ENCODE assay signal across 29 cellular contexts in the genomic region with DNA sequence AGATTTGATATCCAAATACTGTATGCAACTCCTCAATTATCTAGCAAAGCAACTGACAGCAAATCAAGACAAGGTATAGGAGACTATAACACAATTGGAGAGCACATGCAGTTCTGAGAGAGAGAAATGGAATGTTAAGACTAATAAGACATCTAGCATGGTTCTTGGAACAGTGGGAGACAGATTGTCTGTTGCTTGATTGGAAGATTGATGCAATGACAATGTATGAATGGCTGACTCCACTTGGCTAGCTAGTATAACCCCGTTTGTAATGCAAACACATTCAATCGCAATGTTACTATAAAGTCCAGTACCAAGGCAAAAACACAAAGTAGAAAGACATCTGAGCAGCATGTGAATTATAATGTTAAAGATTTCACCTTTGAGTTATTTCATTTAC.
"Had no signal": no experiment of that assay in that cellular context is flagged by ENCODE, and none has a peak within 500 bp of the region (broad histone marks: within the 10 kb centered on the region; RNA-seq: fewer than 3 reads in every experiment).

No MANE protein-coding gene starts in this region.

- H3K4me3 Mint-ChIP-seq: stimulated activated effector memory CD8-positive, alpha-beta T cell treated with anti-CD3 and anti-CD28 coated beads, Interleukin-12 subunit alpha, Interleukin-12 subunit beta, amount 100 ng/mL, for 72 hours; stimulated activated memory B cell treated with anti-CD40 and anti-IgM and Interleukin-4, amounts not matched to agents 10 μg/mL and 1 μg/mL and 100 μg/mL, for 72 hours; stimulated activated naive B cell treated with anti-CD40 and anti-IgM and Interleukin-4, amounts not matched to agents 10 μg/mL and 1 μg/mL and 100 μg/mL, for 72 hours; stimulated activated naive CD8-positive, alpha-beta T cell treated with anti-CD3 and anti-CD28 coated beads, Interleukin-15, amount 100 ng/mL, for 72 hours; stimulated activated naive CD8-positive, alpha-beta T cell treated with anti-CD3 and anti-CD28 coated beads, Interleukin-15, Interleukin-2, amounts not matched to agents 100 ng/mL and 50 ng/mL, for 24 hours; type B pancreatic cell had no signal

- ATAC-seq: stimulated activated effector memory CD8-positive, alpha-beta T cell treated with anti-CD3 and anti-CD28 coated beads, Interleukin-12 subunit alpha, Interleukin-12 subunit beta, amount 100 ng/mL, for 72 hours; stimulated activated memory B cell treated with anti-CD40 and anti-IgM and Interleukin-4, amounts not matched to agents 10 μg/mL and 1 μg/mL and 100 μg/mL, for 72 hours; stimulated activated naive B cell treated with anti-CD40 and anti-IgM and Interleukin-4, amounts not matched to agents 10 μg/mL and 1 μg/mL and 100 μg/mL, for 72 hours; stimulated activated naive CD8-positive, alpha-beta T cell treated with anti-CD3 and anti-CD28 coated beads, Interleukin-15, amount 100 ng/mL, for 72 hours; stimulated activated naive CD8-positive, alpha-beta T cell treated with anti-CD3 and anti-CD28 coated beads, Interleukin-15, Interleukin-2, amounts not matched to agents 100 U/mL and 50 U/mL, for 24 hours; upper lobe of right lung had no signal

- FAIRE-seq: urothelium cell line had no signal

- H3K4me1 ChIP-seq: stomach, suprapubic skin, testis, thyroid gland, tibial artery, transverse colon, upper lobe of left lung, upper lobe of right lung, uterus, vagina had no signal

- H3K27me3 ChIP-seq: stomach, suprapubic skin, testis, thyroid gland, tibial artery, tibial nerve, transverse colon, upper lobe of left lung, upper lobe of right lung, uterus, vagina had no signal

- DNase-seq: stimulated activated CD4-positive, alpha-beta T cell treated with anti-CD3 and anti-CD28 coated beads, Interleukin-2, amount 100 ng/mL, for 48 hours; stimulated activated CD4-positive, alpha-beta T cell treated with anti-CD3 and anti-CD28 coated beads, Interleukin-4, amount 100 ng/mL, for 1 hour; stimulated activated CD4-positive, alpha-beta T cell treated with anti-CD3 and anti-CD28 coated beads, Interleukin-4, amount 100 ng/mL, for 24 hours; stimulated activated CD4-positive, alpha-beta T cell treated with anti-CD3 and anti-CD28 coated beads, Interleukin-4, amount 100 ng/mL, for 4 hours; stimulated activated CD8-positive, alpha-beta memory T cell treated with anti-CD3 and anti-CD28 coated beads, Interleukin-4, amount 100 ng/mL, for 48 hours; stimulated activated naive B cell treated with anti-CD40 and anti-IgM and Interleukin-4, amounts not matched to agents 10 μg/mL and 1 μg/mL and 100 μg/mL, for 72 hours; stimulated activated naive CD4-positive, alpha-beta T cell; stimulated activated naive CD4-positive, alpha-beta T cell treated with Interleukin-2 at 50 U/mL for 16 hours; stimulated activated naive CD8-positive, alpha-beta T cell treated with anti-CD3 and anti-CD28 coated beads, Interleukin-15, amount 100 ng/mL, for 72 hours; stimulated activated naive CD8-positive, alpha-beta T cell treated with anti-CD3 and anti-CD28 coated beads, Interleukin-15, Interleukin-2, amounts not matched to agents 100 U/mL and 50 U/mL, for 24 hours; stomach; substantia nigra; testis; thyroid gland; tibial artery; transverse colon; trophoblast cell; upper lobe of left lung; upper lobe of right lung; uterus had no signal

- H3K9me3 Mint-ChIP-seq: stimulated activated memory B cell treated with anti-CD40 and anti-IgM and Interleukin-4, amounts not matched to agents 10 μg/mL and 1 μg/mL and 100 μg/mL, for 72 hours; type B pancreatic cell had no signal

- H3K9me3 ChIP-seq: stomach, testis, thoracic aorta, thyroid gland, tibial nerve, transverse colon, upper lobe of left lung, upper lobe of right lung, uterus, vagina had no signal

- H3K27ac Mint-ChIP-seq: stimulated activated effector memory CD8-positive, alpha-beta T cell treated with anti-CD3 and anti-CD28 coated beads, Interleukin-12 subunit alpha, Interleukin-12 subunit beta, amount 100 ng/mL, for 72 hours; stimulated activated memory B cell treated with anti-CD40 and anti-IgM and Interleukin-4, amounts not matched to agents 10 μg/mL and 1 μg/mL and 100 μg/mL, for 72 hours; stimulated activated naive B cell treated with anti-CD40 and anti-IgM and Interleukin-4, amounts not matched to agents 10 μg/mL and 1 μg/mL and 100 μg/mL, for 72 hours; stimulated activated naive CD8-positive, alpha-beta T cell treated with anti-CD3 and anti-CD28 coated beads, Interleukin-15, amount 100 ng/mL, for 72 hours; stimulated activated naive CD8-positive, alpha-beta T cell treated with anti-CD3 and anti-CD28 coated beads, Interleukin-15, Interleukin-2, amounts not matched to agents 100 ng/mL and 50 ng/mL, for 24 hours; type B pancreatic cell had no signal

- H3K36me3 Mint-ChIP-seq: stimulated activated effector memory CD8-positive, alpha-beta T cell treated with anti-CD3 and anti-CD28 coated beads, Interleukin-12 subunit alpha, Interleukin-12 subunit beta, amount 100 ng/mL, for 72 hours; stimulated activated memory B cell treated with anti-CD40 and anti-IgM and Interleukin-4, amounts not matched to agents 10 μg/mL and 1 μg/mL and 100 μg/mL, for 72 hours; stimulated activated naive B cell treated with anti-CD40 and anti-IgM and Interleukin-4, amounts not matched to agents 10 μg/mL and 1 μg/mL and 100 μg/mL, for 72 hours; type B pancreatic cell had no signal

- H3K36me3 ChIP-seq: stomach, suprapubic skin, thoracic aorta, thyroid gland, tibial artery, tibial nerve, transverse colon, upper lobe of left lung, upper lobe of right lung, uterus, vagina had no signal

- H3K27me3 Mint-ChIP-seq: stimulated activated memory B cell treated with anti-CD40 and anti-IgM and Interleukin-4, amounts not matched to agents 10 μg/mL and 1 μg/mL and 100 μg/mL, for 72 hours; stimulated activated naive B cell treated with anti-CD40 and anti-IgM and Interleukin-4, amounts not matched to agents 10 μg/mL and 1 μg/mL and 100 μg/mL, for 72 hours; stimulated activated naive CD8-positive, alpha-beta T cell treated with anti-CD3 and anti-CD28 coated beads, Interleukin-15, amount 100 ng/mL, for 72 hours; stimulated activated naive CD8-positive, alpha-beta T cell treated with anti-CD3 and anti-CD28 coated beads, Interleukin-15, Interleukin-2, amounts not matched to agents 100 ng/mL and 50 ng/mL, for 24 hours; type B pancreatic cell had no signal

- H3K4me3 ChIP-seq: stomach, suprapubic skin, testis, thoracic aorta, thyroid gland, tibial artery, tibial nerve, transverse colon, upper lobe of left lung, upper lobe of right lung, uterus, vagina had no signal

- H3K27ac ChIP-seq: stomach, suprapubic skin, testis, thoracic aorta, thyroid gland, tibial artery, tibial nerve, transverse colon, upper lobe of left lung, upper lobe of right lung, uterus, vagina had no signal

- H3K4me1 Mint-ChIP-seq: stimulated activated effector memory CD8-positive, alpha-beta T cell treated with anti-CD3 and anti-CD28 coated beads, Interleukin-12 subunit alpha, Interleukin-12 subunit beta, amount 100 ng/mL, for 72 hours; stimulated activated memory B cell treated with anti-CD40 and anti-IgM and Interleukin-4, amounts not matched to agents 10 μg/mL and 1 μg/mL and 100 μg/mL, for 72 hours; stimulated activated naive B cell treated with anti-CD40 and anti-IgM and Interleukin-4, amounts not matched to agents 10 μg/mL and 1 μg/mL and 100 μg/mL, for 72 hours; stimulated activated naive CD8-positive, alpha-beta T cell treated with anti-CD3 and anti-CD28 coated beads, Interleukin-15, amount 100 ng/mL, for 72 hours had no signal
